Comparison of ENCODE assay signal across 14 cellular contexts in the genomic region with DNA sequence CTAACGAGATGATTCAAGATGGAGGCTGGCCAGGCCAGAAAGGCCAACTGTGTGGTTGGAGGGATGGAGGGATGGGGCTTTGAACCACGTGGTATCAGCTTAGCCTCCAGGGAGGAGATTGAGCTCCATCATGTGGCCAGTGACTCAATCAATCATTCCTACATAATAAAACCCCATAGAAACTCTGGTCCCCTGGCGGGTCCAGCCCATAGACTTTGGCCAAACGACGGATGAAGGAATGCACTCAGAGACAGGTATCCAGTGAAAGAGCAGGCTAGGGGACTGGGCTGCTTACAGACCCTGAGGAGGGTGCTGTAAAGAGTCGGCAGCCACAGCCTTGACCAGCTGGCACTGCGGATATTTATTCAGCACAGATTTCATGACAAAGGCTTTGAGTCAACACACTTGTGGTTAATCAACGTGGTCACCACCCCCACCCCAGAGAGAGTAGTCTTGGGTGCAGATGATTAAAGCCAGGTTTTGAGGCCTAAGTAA.
DNase-seq lines count a peak whose midpoint lies in the region; ATAC-seq and TF ChIP-seq lines count a peak whose summit lies in the region.
"Had no signal": no experiment of that assay in that cellular context is flagged by ENCODE, and none has a peak within 500 bp of the region (broad histone marks: within the 10 kb centered on the region; RNA-seq: fewer than 3 reads in every experiment).

No MANE protein-coding gene starts in this region.

- H3K27ac ChIP-seq in WERI-Rb-1 (no peak overlapping the region), gastroesophageal sphincter (no peak overlapping the region)
- H3K27ac ChIP-seq: KMS-11, prostate gland, thoracic aorta had no signal

- peak; percentile 59 for DNase-seq in COLO829 (ENCODE audit: low spot score)
- DNase-seq in HFF-Myc (ENCODE audit: extremely low read depth, low read depth), result peak; percentile 10
- peak; percentile 32 for DNase-seq in WERI-Rb-1
- DNase-seq in iris pigment epithelial cell (ENCODE audit: low read depth), result peak; percentile 26
- DNase-seq in HK-2 (ENCODE audit: unreplicated experiment), result no peak
- no peak for DNase-seq in NCI-H1417 (lab: John Stamatoyannopoulos, UW)
- no peak for DNase-seq in activated gamma-delta T cell (lab: John Stamatoyannopoulos, UW)
- DNase-seq: activated T-cell treated with anti-CD3 and anti-CD28 coated beads for 4 hours, Calu3, NCI-H446 treated with DMSO at 0.1 percent for 48 hours had no signal

- H3K9me3 ChIP-seq in WERI-Rb-1 (ENCODE audit: severe bottlenecking) (peaks cover 16% of the 10 kb centered on the region), gastroesophageal sphincter (peaks cover 0 to 4% (median 0%) of the 10 kb centered on the region in 3 donors)
- H3K9me3 ChIP-seq: prostate gland, thoracic aorta had no signal

- no peak for ATAC-seq in gastroesophageal sphincter

- H3K4me3 ChIP-seq in HFF-Myc (replicated peaks; ENCODE audit: low read depth, low read length), result no peak overlapping the region
- H3K4me3 ChIP-seq in WERI-Rb-1 (ENCODE audit: low read depth, low read length), result no peak overlapping the region
- no peak overlapping the region for H3K4me3 ChIP-seq in gastroesophageal sphincter
- H3K4me3 ChIP-seq: prostate gland, thoracic aorta had no signal

- TF ChIP-seq CTCF in HFF-Myc (IDR thresholded peaks at IDR 0.05; ENCODE audit: low read depth, low read length, missing control alignments) (no peak), WERI-Rb-1 (IDR thresholded peaks at IDR 0.05; ENCODE audit: low read depth, low read length) (peak; percentile 26; the same call in 1 of the 2 replicates), gastroesophageal sphincter (IDR thresholded peaks at IDR 0.05) (no peak)

- WGBS in gastroesophageal sphincter (ENCODE audit: low coverage in 1 of 2), 2 donors, result 71 to 79% methylated on average over 2 to 7 of the region's 8 CpGs

- H3K27me3 ChIP-seq in WERI-Rb-1 (ENCODE audit: insufficient read depth, low read depth, severe bottlenecking), result no peaks in the 10 kb centered on the region
- H3K27me3 ChIP-seq in gastroesophageal sphincter, result no peaks in the 10 kb centered on the region

- TF ChIP-seq POLR2A in gastroesophageal sphincter (IDR thresholded peaks at IDR 0.05), result no peak

- H3K4me1 ChIP-seq in gastroesophageal sphincter, result no peaks in the 10 kb centered on the region
- H3K4me1 ChIP-seq: prostate gland had no signal

- no peak for TF ChIP-seq EP300 in gastroesophageal sphincter (IDR thresholded peaks at IDR 0.05)

- no peaks in the 10 kb centered on the region for H3K36me3 ChIP-seq in WERI-Rb-1
- H3K36me3 ChIP-seq in gastroesophageal sphincter, result no peaks in the 10 kb centered on the region
- H3K36me3 ChIP-seq: prostate gland, thoracic aorta had no signal

Comparison
In these comparisons a context has a peak if more than half of its experiments do, and no peak if none do; other contexts are left out.
1. DNase-seq: peak in COLO829 (single experiment), HFF-Myc (single experiment), WERI-Rb-1 (single experiment) and iris pigment epithelial cell (single experiment); none in HK-2 (single experiment), NCI-H1417 (0 of 3) and activated gamma-delta T cell (single experiment).